Comparison of ENCODE assay signal across 31 cellular contexts in genomic region chr18:5422626-5423025, GRCh38.
"Had no signal": no experiment of that assay in that cellular context is flagged by ENCODE, and none has a peak within 500 bp of the region (broad histone marks: within the 10 kb centered on the region; RNA-seq: fewer than 3 reads in every experiment).

No MANE protein-coding gene starts in this region.

- DNase-seq: activated B cell treated with CpG ODN at 0.5 μM for 24 hours; activated CD4-positive, alpha-beta memory T cell treated with anti-CD3 and anti-CD28 coated beads for 36 hours; activated CD4-positive, alpha-beta T cell treated with anti-CD3 and anti-CD28 coated beads for 4 hours; activated CD4-positive, alpha-beta T cell treated with anti-CD3 and anti-CD28 coated beads, Interleukin-2, amount 10 ng/mL, durations not matched to agents 24 days and 14 days; activated CD4-positive, alpha-beta T cell treated with anti-CD3 and anti-CD28 coated beads, Interleukin-2, amount 50 U/mL, for 1 hour; activated CD4-positive, alpha-beta T cell treated with anti-CD3 and anti-CD28 coated beads, Interleukin-2, amount 50 U/mL, for 4 hours; activated CD4-positive, CD25-positive, alpha-beta regulatory T cell treated with anti-CD3 and anti-CD28 coated beads, Interleukin-2, amount 50 U/mL, for 72 hours; activated CD8-positive, alpha-beta memory T cell treated with anti-CD3 and anti-CD28 coated beads, Interleukin-2, amount 50 U/mL, for 4 hours; activated CD8-positive, alpha-beta T cell treated with anti-CD3 and anti-CD28 coated beads for 36 hours; activated effector memory CD4-positive, alpha-beta T cell treated with anti-CD3 and anti-CD28 coated beads, Interleukin-2, amount 50 U/mL, for 16 hours; activated gamma-delta T cell treated with Interleukin-2 at 50 U/mL for 16 hours; activated naive CD4-positive, alpha-beta T cell; activated naive CD4-positive, alpha-beta T cell treated with anti-CD3 and anti-CD28 coated beads for 36 hours; activated naive CD4-positive, alpha-beta T cell treated with anti-CD3 and anti-CD28 coated beads, Interleukin-2, amount 50 U/mL, for 16 hours; activated naive CD8-positive, alpha-beta T cell treated with anti-CD3 and anti-CD28 coated beads for 36 hours; activated T-cell treated with anti-CD3 and anti-CD28 coated beads for 4 hours; activated T-cell treated with anti-CD3 and anti-CD28 coated beads, Interleukin-2, amount 50 U/mL, for 1 hour; activated T-cell treated with anti-CD3 and anti-CD28 coated beads, Interleukin-2, amount 50 U/mL, for 4 hours; activated T-cell treated with anti-CD3 and anti-CD28 coated beads, Interleukin-2, amount 50 U/mL, for 72 hours; adrenal gland; amniotic stem cell; aorta; body of pancreas; brain microvascular endothelial cell; central memory CD4-positive, alpha-beta T cell; cerebellar nuclear complex; T-helper 1 cell; T-helper 2 cell; T-helper 9 cell had no signal

- ATAC-seq: activated CD8-positive, alpha-beta T cell treated with anti-CD3 and anti-CD28 coated beads for 36 hours; activated naive CD4-positive, alpha-beta T cell treated with anti-CD3 and anti-CD28 coated beads, Interleukin-2, amount 50 U/mL, for 72 hours; activated T-cell treated with anti-CD3 and anti-CD28 coated beads, Interleukin-2, amount 50 U/mL, for 4 hours; activated T-cell treated with anti-CD3 and anti-CD28 coated beads, Interleukin-2, amount 50 U/mL, for 72 hours; activated T-helper 17 cell treated with anti-CD3 and anti-CD28 coated beads, Interleukin-2, amount 50 U/mL, for 72 hours; body of pancreas had no signal
